Comparison of ENCODE assay signal across 19 cellular contexts in genomic region chr5:102691434-102691833, GRCh38.
DNase-seq lines count a peak whose midpoint lies in the region; ATAC-seq, FAIRE-seq and TF ChIP-seq lines count a peak whose summit lies in the region.
"Had no signal": no experiment of that assay in that cellular context is flagged by ENCODE, and none has a peak within 500 bp of the region (broad histone marks: within the 10 kb centered on the region; RNA-seq: fewer than 3 reads in every experiment).

No MANE protein-coding gene starts in this region.

- no peak overlapping the region for H3K9ac ChIP-seq in neural cell (ENCODE audit: low read length)

- no peak overlapping the region for H3K4me3 ChIP-seq in HEK293 (ENCODE audit: low read depth, low read length)
- no peak overlapping the region for H3K4me3 ChIP-seq in adrenal gland
- H3K4me3 ChIP-seq in fibroblast of pulmonary artery (replicated peaks; ENCODE audit: low read depth, low read length) = no peak overlapping the region
- no peak overlapping the region for H3K4me3 ChIP-seq in neural cell (ENCODE audit: low read length)
- no peak overlapping the region for H3K4me3 ChIP-seq in pancreas

- no peak for ATAC-seq in pancreas
- no peak for ATAC-seq in GM19324 (IDR thresholded peaks at IDR 0.05; ENCODE audit: low FRiP score, unreplicated experiment)
- no peak for ATAC-seq in GM18505 (IDR thresholded peaks at IDR 0.05; ENCODE audit: unreplicated experiment)
- ATAC-seq: Panc1 had no signal

- DNase-seq in adrenal gland (peak in 4 of 7 donors; percentile 18 to 61 (median 39)), fibroblast of pulmonary artery (ENCODE audit: low read depth) (peak; percentile 15), pancreas (no peak)
- DNase-seq: CD4-positive, CD25-positive, alpha-beta regulatory T cell; DMS79; H9; KBM-7; NCI-H1417; NCI-H1694 treated with DMSO at 0.1 percent for 48 hours; NCI-H2081 treated with DMSO at 0.1 percent for 48 hours; NCI-H2171 treated with DMSO at 0.1 percent for 48 hours; NCI-H524 treated with DMSO at 0.1 percent for 48 hours; NCI-H82; SIG-M5 had no signal

- FAIRE-seq in pancreas (lab: Jason Lieb, UNC) = no peak

- H4K20me1 ChIP-seq in neural cell (ENCODE audit: insufficient read depth) = no peaks in the 10 kb centered on the region

- H3K79me2 ChIP-seq in neural cell (replicated peaks; ENCODE audit: insufficient read depth, low read length) = no peaks in the 10 kb centered on the region

- WGBS in adrenal gland, 4 donors = 88 to 94% (median 91%) methylated on average over 1 of the region's 1 CpG
- WGBS in pancreas, 2 donors = 93 to 99% methylated on average over 1 of the region's 1 CpG

- no peak overlapping the region for H2AFZ ChIP-seq in neural cell (ENCODE audit: low read depth, low read length)

- H3K27me3 ChIP-seq in adrenal gland = no peaks in the 10 kb centered on the region
- no peaks in the 10 kb centered on the region for H3K27me3 ChIP-seq in neural cell (ENCODE audit: insufficient read depth, low read depth, low read length)
- no peaks in the 10 kb centered on the region for H3K27me3 ChIP-seq in pancreas

- H3K27ac ChIP-seq in HEK293 (ENCODE audit: extremely low read depth, low read depth, low read length) (no peak overlapping the region), adrenal gland (no peak overlapping the region), neural cell (ENCODE audit: low read length) (no peak overlapping the region), pancreas (no peak overlapping the region)

- no peak for TF ChIP-seq EP300 in neural cell (conservative IDR thresholded peaks at IDR 0.05; ENCODE audit: poor library complexity, severe bottlenecking)

- TF ChIP-seq CTCF in HEK293 (tag by site-specific recombination; IDR thresholded peaks at IDR 0.05) = no peak
- no peak for TF ChIP-seq CTCF in adrenal gland (IDR thresholded peaks at IDR 0.05)
- TF ChIP-seq CTCF in fibroblast of pulmonary artery (IDR thresholded peaks at IDR 0.05; ENCODE audit: low read length, missing control alignments) = no peak
- no peak for TF ChIP-seq CTCF in neural cell (IDR thresholded peaks at IDR 0.05; ENCODE audit: poor library complexity, severe bottlenecking)
- TF ChIP-seq CTCF in pancreas (IDR thresholded peaks at IDR 0.05) = no peak

- H3K9me3 ChIP-seq in HEK293 (ENCODE audit: control insufficient read depth, insufficient read depth, low read depth, low read length) (no peaks in the 10 kb centered on the region), adrenal gland (replicated peaks in 1 of 3) (no peaks in the 10 kb centered on the region), neural cell (ENCODE audit: low read length) (no peaks in the 10 kb centered on the region), pancreas (no peaks in the 10 kb centered on the region)

- intact Hi-C loops in adrenal gland (cut with DNase I) (loop anchor here in 1 of 2 donors (10.0 kb wide), 1 partner anchor 353 kb away; no protein-coding TSS in a partner anchor), pancreas (cut with DNase I) (no loop called here)

- no peak for TF ChIP-seq RAD21 in neural cell (conservative IDR thresholded peaks at IDR 0.05)

- no peaks in the 10 kb centered on the region for H3K9me2 ChIP-seq in neural cell (ENCODE audit: insufficient read depth, low read length)

- H3K36me3 ChIP-seq in HEK293 (ENCODE audit: control insufficient read depth in 2 of 2, insufficient read depth in 1 of 2, low read length in 2 of 2) (no peaks in the 10 kb centered on the region), adrenal gland (replicated peaks in 1 of 2) (no peaks in the 10 kb centered on the region), neural cell (ENCODE audit: insufficient read depth, low read length) (no peaks in the 10 kb centered on the region), pancreas (no peaks in the 10 kb centered on the region)

- CTCF ChIA-PET in HEK293 (lab: Yijun Ruan, JAX) = interaction anchor here (0.7 to 2.9 kb wide), 3 partner anchors 9 to 42 kb away, joined by 3 to 20 read pairs (median 4); no protein-coding TSS in a partner anchor

- peak overlapping the region; percentile 22 for H3K4me2 ChIP-seq in neural cell (ENCODE audit: low read length)

- H3K4me1 ChIP-seq in HEK293 (ENCODE audit: control insufficient read depth, insufficient read depth, low read length) (no peaks in the 10 kb centered on the region), adrenal gland (replicated peaks in 1 of 2) (no peaks in the 10 kb centered on the region), pancreas (no peaks in the 10 kb centered on the region)

- POLR2A ChIA-PET in HEK293 (lab: Yijun Ruan, JAX) = no interaction called here

- no peak for TF ChIP-seq POLR2A in adrenal gland (IDR thresholded peaks at IDR 0.05)
- no peak for TF ChIP-seq POLR2A in GM18505 (IDR thresholded peaks at IDR 0.05; ENCODE audit: borderline replicate concordance, extremely low read depth, insufficient read depth, insufficient read length)

- H3F3A ChIP-seq in neural cell (ENCODE audit: insufficient read depth, low read length, poor library complexity, severe bottlenecking) = no peaks in the 10 kb centered on the region

TF ChIP-seq in HEK293, 187 proteins besides CTCF, POLR2A, EP300 and RAD21:
- TF ChIP-seq BCL6B (tag by site-specific recombination; IDR thresholded peaks at IDR 0.05) (peak; percentile 89), ZNF19 (tag by site-specific recombination; IDR thresholded peaks at IDR 0.05; ENCODE audit: low read depth) (no peak), ZNF76 (tag by site-specific recombination; IDR thresholded peaks at IDR 0.05; ENCODE audit: borderline replicate concordance, low read depth) (no peak), ZNF623 (tag by site-specific recombination; IDR thresholded peaks at IDR 0.05) (no peak)

TF ChIP-seq in neural cell, 6 proteins besides CTCF, POLR2A, EP300 and RAD21:
- TF ChIP-seq POLR2AphosphoS5 (IDR thresholded peaks at IDR 0.05) = no peak

Comparison
In these comparisons a context has a peak if more than half of its experiments do, and no peak if none do; other contexts are left out.
1. DNase-seq: peak in adrenal gland (4 of 7) and fibroblast of pulmonary artery (single experiment); none in pancreas (0 of 6).